Comparison of ENCODE assay signal across 8 cellular contexts in genomic region chr9:127611796-127612790, GRCh38. TPM values are rescaled to one million over a fixed set of nuclear protein-coding genes. Genes with fewer than 3 reads are reported as not detected.
DNase-seq lines count a peak whose midpoint lies in the region; ATAC-seq and TF ChIP-seq lines count a peak whose summit lies in the region.

Gene STXBP1 (plus strand): TSS chr9:127612277. CDS start chr9:127612404, 127 bp downstream.

- peak within 1 kb of the TSS; percentile 92 for H3K27ac Mint-ChIP-seq in neural crest cell (ENCODE audit: unreplicated experiment)

- no peaks in the 10 kb centered on the region for H3K36me3 Mint-ChIP-seq in neural crest cell (ENCODE audit: low read depth)

- peaks cover 0 to 23% (median 15%) of the 10 kb centered on the region in 3 donors for H3K27me3 ChIP-seq in stomach

- H3K27me3 Mint-ChIP-seq in neural crest cell (ENCODE audit: low read depth) = peaks cover 27% of the 10 kb centered on the region

- peaks cover 20 to 48% (median 37%) of the 10 kb centered on the region in 4 donors for H3K4me1 ChIP-seq in stomach

- TF ChIP-seq CTCF in fibroblast of villous mesenchyme (IDR thresholded peaks at IDR 0.05; ENCODE audit: insufficient read depth, low read depth, low read length) (peak; percentile 4), neural crest cell (conservative IDR thresholded peaks at IDR 0.05) (peak; percentile 33), stomach (IDR thresholded peaks at IDR 0.05) (peak in 1 of 7 experiments; percentile 9)

- peak; percentile 75 for ATAC-seq in GM21786 (IDR thresholded peaks at IDR 0.05; ENCODE audit: unreplicated experiment)

- TF ChIP-seq EP300 in stomach (IDR thresholded peaks at IDR 0.05) = no peak

- H3K9me3 Mint-ChIP-seq in neural crest cell = no peaks in the 10 kb centered on the region

- intact Hi-C loops in stomach (cut with DNase I; ENCODE audit: low total_unique reads) = no loop called here

- no peaks in the 10 kb centered on the region for H3K36me3 ChIP-seq in stomach

- no peak for TF ChIP-seq POLR2A in stomach (IDR thresholded peaks at IDR 0.05)

- H3K4me3 ChIP-seq in fibroblast of villous mesenchyme (ENCODE audit: low read depth, low read length) = peak within 1 kb of the TSS; percentile 77
- H3K4me3 ChIP-seq in stomach = peak within 1 kb of the TSS; percentile 85 to 93 (median 87)

- H3K4me1 Mint-ChIP-seq in neural crest cell = peaks cover 33% of the 10 kb centered on the region

- no peaks in the 10 kb centered on the region for H3K9me3 ChIP-seq in stomach

- H3K4me3 Mint-ChIP-seq in neural crest cell = peak within 1 kb of the TSS; percentile 91

- DNase-seq in DMS53 (lab: John Stamatoyannopoulos, UW) (peak; percentile 96), LHCN-M2 (ENCODE audit: low read depth) (peak; percentile 72), SHP77 (lab: John Stamatoyannopoulos, UW) (peak; percentile 65 to 84), fibroblast of villous mesenchyme (ENCODE audit: low read depth) (peak; percentile 82), neural crest cell (ENCODE audit: low read depth, low spot score) (peak; percentile 81), stomach (peak; percentile 91)
- DNase-seq in activated effector memory CD4-positive, alpha-beta T cell treated with anti-CD3 and anti-CD28 coated beads, Interleukin-2, amount 50 U/mL, for 16 hours = peak; percentile 95

- peak within 1 kb of the TSS; percentile 86 to 98 (median 90) for H3K27ac ChIP-seq in stomach

- 0 to 2% (median 0%) methylated on average over 31 to 107 of the region's 107 CpGs for WGBS in stomach, 5 donors

RNA-seq across cellular contexts. Expression of gene STXBP1, which starts in this region (rescaled TPM):
- total RNA-seq in LHCN-M2 (2014; rRNA removed) (40.4 and 98.0 TPM in 2 replicates), fibroblast of villous mesenchyme (12.6 and 19.9 TPM in 2 replicates), neural crest cell (53.3 and 56.1 TPM in 2 replicates), stomach (10 to 100 TPM; 14.9 to 77.7 (median 31.3) TPM)
- polyA plus RNA-seq in LHCN-M2 (2012) = 33.2 TPM
- 1 to 10 TPM; 5.2 to 8.7 (median 7.6) TPM for polyA plus RNA-seq in stomach

Comparison
In these comparisons a context has a peak if more than half of its experiments do, and no peak if none do; other contexts are left out.
1. Peak in every context shown above with its lines: DNase-seq, ATAC-seq, H3K4me3 ChIP-seq and H3K27ac ChIP-seq.